8 cellular contexts compared by ENCODE assay signal in the genomic region with DNA sequence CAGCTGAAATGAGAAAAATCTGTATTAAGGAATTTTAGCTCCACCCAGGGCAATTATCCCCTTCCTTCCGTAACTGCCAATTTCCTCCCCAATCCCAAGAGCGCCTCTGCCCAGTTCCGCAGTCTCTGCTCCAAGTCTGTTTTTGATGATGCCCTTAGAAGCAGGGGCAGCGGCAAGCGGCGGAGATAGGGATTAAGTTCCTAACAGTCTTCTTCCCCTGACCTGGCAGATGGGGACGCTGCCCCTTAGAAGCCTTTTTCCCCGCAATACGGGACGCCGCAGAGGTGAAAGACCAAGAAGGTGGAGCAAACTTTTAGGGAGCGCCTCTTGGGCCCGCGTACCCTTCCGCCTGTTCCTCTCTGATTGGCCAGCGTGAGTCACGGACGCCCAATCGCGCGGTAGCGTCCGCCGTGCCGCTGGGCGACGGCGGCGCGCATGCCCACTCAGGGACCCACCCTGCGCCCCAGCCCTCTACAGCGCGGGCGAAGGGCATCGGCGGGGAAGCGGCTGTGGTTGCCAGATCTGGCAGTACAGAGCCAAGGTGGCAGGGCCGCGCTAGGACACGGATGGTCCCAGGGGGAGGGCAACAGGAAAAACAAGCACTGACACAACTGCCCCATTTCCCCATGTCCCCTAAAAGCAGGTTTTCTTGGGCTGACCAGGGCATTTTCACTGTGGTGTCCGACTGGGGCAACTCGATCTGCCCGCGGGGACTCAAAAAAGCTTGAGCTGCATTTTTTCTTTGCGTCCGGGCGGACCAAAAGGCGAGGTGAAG. TPM values are rescaled to one million over a fixed set of nuclear protein-coding genes. Genes with fewer than 3 reads are reported as not detected.
A peak's percentile ranks its signal among the peaks of the same experiment; 100 is the strongest.
DNase-seq lines count a peak whose midpoint lies in the region; ATAC-seq, FAIRE-seq and TF ChIP-seq lines count a peak whose summit lies in the region.

No MANE protein-coding gene starts in this region.

- H3K27ac ChIP-seq in colonic mucosa = peak overlapping the region; percentile 97

- peak overlapping the region; percentile 97 for H3K27ac Mint-ChIP-seq in activated CD4-positive, alpha-beta T cell treated with anti-CD3 and anti-CD28 coated beads for 36 hours

- no peaks in the 10 kb centered on the region for H3K36me3 Mint-ChIP-seq in activated CD4-positive, alpha-beta T cell treated with anti-CD3 and anti-CD28 coated beads for 36 hours (ENCODE audit: low read depth)

- POLR2A ChIA-PET in activated CD4-positive, alpha-beta T cell treated with anti-CD3 and anti-CD28 coated beads for 36 hours (lab: Charles Lee) = interaction anchor here (0.6 kb wide), 1 partner anchor 30 kb away, joined by 3 read pairs; no protein-coding TSS in a partner anchor

- TF ChIP-seq CTCF in BE2C (IDR thresholded peaks at IDR 0.05; ENCODE audit: low read depth, low read length) (0 out of 2 replicates have a peak, but pooled peaks have one; percentile 2), colonic mucosa (IDR thresholded peaks at IDR 0.05) (no peak)

- peaks cover 5% of the 10 kb centered on the region; the same call in 1 of the 2 replicates for H3K4me1 ChIP-seq in BE2C
- peaks cover 7% of the 10 kb centered on the region for H3K4me1 ChIP-seq in colonic mucosa

- intact Hi-C loops in activated CD4-positive, alpha-beta T cell treated with anti-CD3 and anti-CD28 coated beads for 36 hours (cut with DNase I, micrococcal nuclease) = loop anchor here (1.0 to 2.0 kb wide), 4 partner anchors 21 to 232 kb away; no protein-coding TSS in a partner anchor
- intact Hi-C loops in colonic mucosa (cut with DNase I) = no loop called here

- CTCF ChIA-PET in activated CD4-positive, alpha-beta T cell treated with anti-CD3 and anti-CD28 coated beads for 36 hours (lab: Charles Lee) = no interaction called here

- peaks cover 23% of the 10 kb centered on the region for H3K4me1 Mint-ChIP-seq in activated CD4-positive, alpha-beta T cell treated with anti-CD3 and anti-CD28 coated beads for 36 hours

- H3K9me3 ChIP-seq in BE2C = no peaks in the 10 kb centered on the region
- no peaks in the 10 kb centered on the region for H3K9me3 ChIP-seq in colonic mucosa

- peak overlapping the region; percentile 79 to 95 for H3K9ac ChIP-seq in colonic mucosa (ENCODE audit: low read depth in 2 of 2, low read length in 2 of 2)

- no peaks in the 10 kb centered on the region for H3K27me3 ChIP-seq in BE2C
- H3K27me3 ChIP-seq in colonic mucosa = no peaks in the 10 kb centered on the region

- no peaks in the 10 kb centered on the region for H3K36me3 ChIP-seq in BE2C
- H3K36me3 ChIP-seq in colonic mucosa = no peaks in the 10 kb centered on the region

- H3K27me3 Mint-ChIP-seq in activated CD4-positive, alpha-beta T cell treated with anti-CD3 and anti-CD28 coated beads for 36 hours = no peaks in the 10 kb centered on the region

- DNase-seq in BE2C = peak; percentile 94
- DNase-seq in GM19239 (ENCODE audit: insufficient read length, low spot score) = peak; percentile 73
- peak; percentile 48 for DNase-seq in NCI-H510A treated with DMSO at 0.1 percent for 48 hours (lab: John Stamatoyannopoulos, UW)
- peak; percentile 93 for DNase-seq in activated CD4-positive, alpha-beta T cell treated with anti-CD3 and anti-CD28 coated beads for 36 hours
- DNase-seq in colonic mucosa = peak; percentile 93
- peak; percentile 95 for DNase-seq in kidney tubule cell (ENCODE audit: low spot score)
- peak; percentile 62 to 79 (median 72) for DNase-seq in stimulated activated CD4-positive, alpha-beta T cell treated with anti-CD3 and anti-CD28 coated beads, Interleukin-1b, Interleukin-23, amount 100 ng/mL, for 24 hours (ENCODE audit: low read depth in 4 of 4, low spot score in 1 of 4)

- peak; percentile 97 for FAIRE-seq in GM19239 (lab: Jason Lieb, UNC)

- H3K4me3 Mint-ChIP-seq in activated CD4-positive, alpha-beta T cell treated with anti-CD3 and anti-CD28 coated beads for 36 hours = peak overlapping the region; percentile 93

- H3K9me3 Mint-ChIP-seq in activated CD4-positive, alpha-beta T cell treated with anti-CD3 and anti-CD28 coated beads for 36 hours (ENCODE audit: low read depth) = no peaks in the 10 kb centered on the region

- H3K4me3 ChIP-seq in BE2C (ENCODE audit: low read depth, low read length) (peak overlapping the region; percentile 74), colonic mucosa (peak overlapping the region; percentile 45)

- peak; percentile 71 for ATAC-seq in HG03442 (IDR thresholded peaks at IDR 0.05; ENCODE audit: unreplicated experiment)
- peak; percentile 90 for ATAC-seq in activated CD4-positive, alpha-beta T cell treated with anti-CD3 and anti-CD28 coated beads for 36 hours

RNA-seq across cellular contexts. Expression of a gene that starts 0.8 kb away (rescaled TPM):
- 22.4 TPM for polyA plus RNA-seq in BE2C (2012; ENCODE audit: insufficient read depth, insufficient read length, low read depth)
- 10 to 100 TPM; 15.8 to 16.4 TPM for total RNA-seq in activated CD4-positive, alpha-beta T cell treated with anti-CD3 and anti-CD28 coated beads for 36 hours
- total RNA-seq in colonic mucosa = 10 to 100 TPM; 21.0 to 25.9 TPM

Comparison
In these comparisons a context has a peak if more than half of its experiments do, and no peak if none do; other contexts are left out.
1. Peak in every context shown above with its lines: DNase-seq, ATAC-seq, H3K4me3 ChIP-seq and H3K27ac ChIP-seq.